ENCODE assay signal across 1 cellular context in genomic region chr4:113760852-113761681, GRCh38.
TF ChIP-seq lines count a peak whose summit lies in the region.

No MANE protein-coding gene starts in this region.

TF ChIP-seq in H1, 55 proteins besides CTCF, POLR2A, EP300 and RAD21 (continued from another document):
- TF ChIP-seq TBP (IDR thresholded peaks at IDR 0.05; ENCODE audit: low read depth, low read length) (0 out of 2 replicates have a peak, but pooled peaks have one; percentile 7), SP2 (IDR thresholded peaks at IDR 0.05; ENCODE audit: low read length) (no peak), EZH2 (IDR thresholded peaks at IDR 0.05; ENCODE audit: low read depth, low read length, severe bottlenecking) (no peak), JUN (IDR thresholded peaks at IDR 0.05; ENCODE audit: low read depth, low read length) (no peak), RFX5 (IDR thresholded peaks at IDR 0.05; ENCODE audit: borderline replicate concordance, low read depth, low read length) (no peak), BCL11A (IDR thresholded peaks at IDR 0.05; ENCODE audit: low read depth in 2 of 2, low read length in 2 of 2) (no peak), FOSL1 (IDR thresholded peaks at IDR 0.05; ENCODE audit: insufficient read depth, low read depth, low read length) (no peak), CREB1 (IDR thresholded peaks at IDR 0.05) (no peak), GTF2F1 (IDR thresholded peaks at IDR 0.05; ENCODE audit: borderline replicate concordance, low read depth, low read length) (no peak), RNF2 (IDR thresholded peaks at IDR 0.05; ENCODE audit: borderline replicate concordance, low read depth, low read length, missing control alignments, poor library complexity, severe bottlenecking) (no peak), CBX8 (IDR thresholded peaks at IDR 0.05; ENCODE audit: borderline replicate concordance, low read depth, low read length) (no peak), KDM4A (IDR thresholded peaks at IDR 0.05; ENCODE audit: low read depth, low read length, severe bottlenecking) (peak; percentile 62), NRF1 (IDR thresholded peaks at IDR 0.05; ENCODE audit: low read depth, low read length) (no peak), CTBP2 (IDR thresholded peaks at IDR 0.05; ENCODE audit: borderline replicate concordance, insufficient read depth, insufficient read length, low read length) (peak; percentile 88), POU5F1 (IDR thresholded peaks at IDR 0.05; ENCODE audit: low read depth, low read length) (no peak), ATF2 (IDR thresholded peaks at IDR 0.05; ENCODE audit: low read length) (no peak), HDAC2 (IDR thresholded peaks at IDR 0.05; ENCODE audit: borderline replicate concordance in 1 of 2, low read depth in 2 of 2, low read length in 2 of 2) (no peak), TEAD4 (IDR thresholded peaks at IDR 0.05; ENCODE audit: low read depth, low read length) (no peak), ZNF274 (IDR thresholded peaks at IDR 0.05; ENCODE audit: borderline replicate concordance, extremely low read depth, low read length) (no peak), MAFK (IDR thresholded peaks at IDR 0.05; ENCODE audit: low read depth, low read length) (no peak), SRF (IDR thresholded peaks at IDR 0.05; ENCODE audit: low read depth, low read length) (no peak), POLR2AphosphoS5 (IDR thresholded peaks at IDR 0.05; ENCODE audit: low read depth, low read length) (0 out of 2 replicates have a peak, but pooled peaks have one; percentile 16)
- TF ChIP-seq, protein P1, sequence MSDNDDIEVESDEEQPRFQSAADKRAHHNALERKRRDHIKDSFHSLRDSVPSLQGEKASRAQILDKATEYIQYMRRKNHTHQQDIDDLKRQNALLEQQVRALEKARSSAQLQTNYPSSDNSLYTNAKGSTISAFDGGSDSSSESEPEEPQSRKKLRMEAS (IDR thresholded peaks at IDR 0.05) = peak; percentile 45; the same call in 1 of the 2 replicates
